Comparison of ENCODE assay signal across 8 cellular contexts in the genomic region with DNA sequence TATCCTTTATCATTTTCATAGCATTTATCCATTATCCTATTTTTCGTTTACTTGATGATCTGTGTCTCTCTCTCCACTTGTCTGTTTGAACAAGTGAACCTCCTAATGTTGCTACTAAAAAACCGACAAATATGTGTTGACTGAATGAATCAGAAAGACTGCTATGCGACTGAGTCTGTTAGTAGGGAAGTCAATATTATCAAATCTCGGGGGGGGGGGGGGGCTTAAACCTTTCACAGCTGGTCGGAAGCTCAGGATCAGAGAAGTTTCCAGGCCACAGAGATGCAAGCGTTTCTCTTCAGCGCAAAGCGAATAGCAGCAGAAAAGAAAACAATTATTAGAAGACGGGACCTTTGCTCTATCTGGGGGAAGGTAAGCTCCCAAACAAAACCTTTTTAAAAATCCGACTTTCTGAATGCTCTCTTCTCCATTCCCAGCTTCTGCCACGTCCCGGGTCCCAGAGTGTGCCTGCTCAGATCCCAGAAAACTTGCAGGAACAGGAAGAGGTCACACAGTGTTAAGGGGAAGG. TPM values are rescaled to one million over a fixed set of nuclear protein-coding genes. Genes with fewer than 3 reads are reported as not detected.
DNase-seq lines count a peak whose midpoint lies in the region; ATAC-seq lines count a peak whose summit lies in the region.

No MANE protein-coding gene starts in this region.

- peak overlapping the region; percentile 95 for H3K27ac ChIP-seq in substantia nigra (ENCODE audit: low read depth, low read length, poor library complexity, severe bottlenecking)

- H3K4me1 Mint-ChIP-seq in activated naive CD4-positive, alpha-beta T cell treated with anti-CD3 and anti-CD28 coated beads, Interleukin-2, amount 10 ng/mL, durations not matched to agents 7 days and 5 days, result peaks cover 32% of the 10 kb centered on the region

- peak overlapping the region; percentile 99 for H3K27ac Mint-ChIP-seq in activated naive CD4-positive, alpha-beta T cell treated with anti-CD3 and anti-CD28 coated beads, Interleukin-2, amount 10 ng/mL, durations not matched to agents 7 days and 5 days
- peak overlapping the region; percentile 94 to 99 for H3K27ac Mint-ChIP-seq in activated naive CD4-positive, alpha-beta T cell treated with anti-CD3 and anti-CD28 coated beads, Interleukin-2, amount 50 U/mL, for 72 hours

- ATAC-seq in activated naive CD4-positive, alpha-beta T cell treated with anti-CD3 and anti-CD28 coated beads, Interleukin-2, amount 50 U/mL, for 72 hours, result no peak

- H3K9me3 Mint-ChIP-seq in activated naive CD4-positive, alpha-beta T cell treated with anti-CD3 and anti-CD28 coated beads, Interleukin-2, amount 10 ng/mL, durations not matched to agents 7 days and 5 days, result peaks cover 5% of the 10 kb centered on the region
- peaks cover 0 to 4% of the 10 kb centered on the region in 2 donors for H3K9me3 Mint-ChIP-seq in activated naive CD4-positive, alpha-beta T cell treated with anti-CD3 and anti-CD28 coated beads, Interleukin-2, amount 50 U/mL, for 72 hours

- no peak for DNase-seq in activated naive CD4-positive, alpha-beta T cell treated with anti-CD3 and anti-CD28 coated beads, Interleukin-2, amount 10 ng/mL, durations not matched to agents 7 days and 5 days
- no peak for DNase-seq in activated naive CD4-positive, alpha-beta T cell treated with anti-CD3 and anti-CD28 coated beads, Interleukin-2, amount 50 U/mL, for 16 hours
- no peak for DNase-seq in activated naive CD4-positive, alpha-beta T cell treated with anti-CD3 and anti-CD28 coated beads, Interleukin-2, amount 50 U/mL, for 72 hours (ENCODE audit: low spot score in 2 of 2)
- peak; percentile 31 for DNase-seq in iPS-NIHi7 (ENCODE audit: extremely low spot score)
- no peak for DNase-seq in substantia nigra (lab: John Stamatoyannopoulos, UW)
- no peak for DNase-seq in stimulated activated CD4-positive, alpha-beta T cell treated with anti-CD3 and anti-CD28 coated beads, Interleukin-15, amount 100 ng/mL, for 24 hours
- no peak for DNase-seq in AML-193 (lab: John Stamatoyannopoulos, UW)
- DNase-seq in ureter (ENCODE audit: low spot score), result no peak

- peak overlapping the region; percentile 89 for H3K4me3 Mint-ChIP-seq in activated naive CD4-positive, alpha-beta T cell treated with anti-CD3 and anti-CD28 coated beads, Interleukin-2, amount 10 ng/mL, durations not matched to agents 7 days and 5 days

- H3K27me3 Mint-ChIP-seq in activated naive CD4-positive, alpha-beta T cell treated with anti-CD3 and anti-CD28 coated beads, Interleukin-2, amount 10 ng/mL, durations not matched to agents 7 days and 5 days, result no peaks in the 10 kb centered on the region

- CTCF ChIA-PET in activated naive CD4-positive, alpha-beta T cell treated with anti-CD3 and anti-CD28 coated beads, Interleukin-2, amount 10 ng/mL, durations not matched to agents 7 days and 5 days (lab: Charles Lee), result interaction anchor here (2.2 kb wide), 1 partner anchor 15 kb away, joined by 4 read pairs; no protein-coding TSS in a partner anchor

- H3K36me3 Mint-ChIP-seq in activated naive CD4-positive, alpha-beta T cell treated with anti-CD3 and anti-CD28 coated beads, Interleukin-2, amount 10 ng/mL, durations not matched to agents 7 days and 5 days, result peaks cover 28% of the 10 kb centered on the region
- peaks cover 15 to 28% of the 10 kb centered on the region in 2 donors for H3K36me3 Mint-ChIP-seq in activated naive CD4-positive, alpha-beta T cell treated with anti-CD3 and anti-CD28 coated beads, Interleukin-2, amount 50 U/mL, for 72 hours

RNA-seq across cellular contexts. Expression of a gene that starts 0.4 kb away (rescaled TPM):
- total RNA-seq in activated naive CD4-positive, alpha-beta T cell treated with anti-CD3 and anti-CD28 coated beads, Interleukin-2, amount 50 U/mL, for 72 hours, result 10 to 100 TPM; 21.4 to 32.2 TPM
- total RNA-seq in ureter, result 19.4 TPM

RNA-seq across cellular contexts. Expression of a gene that starts 40.2 kb away (rescaled TPM):
- not detected for total RNA-seq in activated naive CD4-positive, alpha-beta T cell treated with anti-CD3 and anti-CD28 coated beads, Interleukin-2, amount 50 U/mL, for 72 hours
- total RNA-seq in ureter, result not detected
